ENCODE assay signal across 9 cellular contexts in the genomic region with DNA sequence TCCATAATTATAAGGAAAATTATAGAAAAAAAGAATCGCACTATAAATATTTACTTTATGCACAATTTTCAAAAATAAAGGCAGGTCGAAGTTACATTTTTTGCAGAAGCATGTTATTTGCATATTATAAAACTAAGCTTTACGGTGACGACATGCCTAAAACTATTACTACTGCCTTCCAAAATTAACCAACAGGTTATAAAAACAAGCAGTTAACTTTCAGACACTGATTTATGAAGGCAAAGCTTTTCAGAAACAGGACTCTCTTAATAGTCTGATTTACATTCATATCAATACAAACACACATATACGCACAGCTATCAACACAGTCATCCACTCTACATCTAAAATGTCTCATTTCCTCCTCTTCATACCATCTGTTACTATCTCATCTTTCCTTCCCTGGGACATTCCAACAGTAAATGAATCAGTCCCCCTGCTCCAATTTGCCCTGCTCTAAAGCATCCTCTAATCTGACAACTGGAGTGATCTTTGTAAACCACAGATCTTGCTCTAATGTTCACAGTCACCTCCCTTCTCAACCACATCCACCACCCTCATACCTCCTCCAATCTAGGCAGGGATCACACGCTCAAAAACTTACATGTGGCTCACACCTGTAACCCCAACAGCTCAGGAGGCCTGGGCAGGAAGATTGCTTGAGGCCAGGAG. TPM values are rescaled to one million over a fixed set of nuclear protein-coding genes. Genes with fewer than 3 reads are reported as not detected.
DNase-seq lines count a peak whose midpoint lies in the region; ATAC-seq and TF ChIP-seq lines count a peak whose summit lies in the region.
"Had no signal": no experiment of that assay in that cellular context is flagged by ENCODE, and none has a peak within 500 bp of the region (broad histone marks: within the 10 kb centered on the region; RNA-seq: fewer than 3 reads in every experiment).

No MANE protein-coding gene starts in this region.

- DNase-seq in mammary epithelial cell (peak; percentile 89), MCF 10A (ENCODE audit: unreplicated experiment) (no peak), NCI-H226 (peak; percentile 98), colonic mucosa (no peak)
- DNase-seq: body of pancreas had no signal

- H3K36me3 ChIP-seq in mammary epithelial cell (ENCODE audit: insufficient read depth, low read length) (no peaks in the 10 kb centered on the region), colonic mucosa (no peaks in the 10 kb centered on the region)

- TF ChIP-seq CTCF in mammary epithelial cell (conservative IDR thresholded peaks at IDR 0.05 in 1 of 2, IDR thresholded peaks at IDR 0.05 in 1 of 2; ENCODE audit: extremely low read depth in 1 of 2, insufficient read depth in 1 of 2, low read depth in 1 of 2, low read length in 2 of 2) (no peak), MCF 10A (IDR thresholded peaks at IDR 0.05; ENCODE audit: unreplicated experiment) (no peak), brain (conservative IDR thresholded peaks at IDR 0.05) (no peak), colonic mucosa (IDR thresholded peaks at IDR 0.05) (no peak)

- POLR2A ChIA-PET in MCF 10A (lab: Yijun Ruan, JAX): interaction anchor here (0.9 to 4.7 kb wide), 5 partner anchors 12 to 65 kb away, joined by 3 to 45 read pairs (median 3); partner anchors contain the start of gene FBXW11

- peaks cover 95% of the 10 kb centered on the region for H3K79me2 ChIP-seq in mammary epithelial cell (ENCODE audit: insufficient read depth, low read length)

- H3K4me2 ChIP-seq in mammary epithelial cell (ENCODE audit: insufficient read depth, low read depth, low read length): no peak overlapping the region

- no peak overlapping the region for H3K27ac ChIP-seq in mammary epithelial cell (ENCODE audit: insufficient read depth, low read depth, low read length)
- H3K27ac ChIP-seq in colonic mucosa: no peak overlapping the region
- H3K27ac ChIP-seq: body of pancreas had no signal

- dilution Hi-C loops in mammary epithelial cell (cut with HindIII; ENCODE audit: low sequenced_read_pairs): loop anchor here (5.0 kb wide), 2 partner anchors 63 to 67 kb away; no protein-coding TSS in a partner anchor

- H3K4me1 Mint-ChIP-seq in MCF 10A (ENCODE audit: insufficient read depth, unreplicated experiment) (peaks cover 14% of the 10 kb centered on the region), brain (peaks cover 30% of the 10 kb centered on the region)
- H3K4me1 Mint-ChIP-seq in stimulated activated naive CD8-positive, alpha-beta T cell treated with anti-CD3 and anti-CD28 coated beads, Interleukin-15, Interleukin-2, amounts not matched to agents 100 ng/mL and 50 ng/mL, for 24 hours (ENCODE audit: low read depth): peaks cover 73% of the 10 kb centered on the region

- H3K9ac ChIP-seq in mammary epithelial cell (ENCODE audit: insufficient read depth, low read length) (no peak overlapping the region), colonic mucosa (ENCODE audit: low read depth in 2 of 2, low read length in 2 of 2) (no peak overlapping the region)

- H3K36me3 Mint-ChIP-seq in MCF 10A (ENCODE audit: insufficient read depth, unreplicated experiment) (peaks cover 8% of the 10 kb centered on the region), brain (peaks cover 64% of the 10 kb centered on the region)
- H3K36me3 Mint-ChIP-seq in stimulated activated naive CD8-positive, alpha-beta T cell treated with anti-CD3 and anti-CD28 coated beads, Interleukin-15, Interleukin-2, amounts not matched to agents 100 ng/mL and 50 ng/mL, for 24 hours (ENCODE audit: low read depth): peaks cover 71% of the 10 kb centered on the region

- H3K27me3 ChIP-seq in mammary epithelial cell (ENCODE audit: insufficient read depth, low read length) (no peaks in the 10 kb centered on the region), colonic mucosa (no peaks in the 10 kb centered on the region)
- H3K27me3 ChIP-seq: body of pancreas had no signal

- 91% methylated on average over 6 of the region's 6 CpGs for WGBS in mammary epithelial cell (ENCODE audit: low coverage, missing lambda C conversion rate)

- H3K9me3 Mint-ChIP-seq in MCF 10A (ENCODE audit: unreplicated experiment) (no peaks in the 10 kb centered on the region), brain (peaks cover under 1 to 9% (median 8%) of the 10 kb centered on the region in 5 experiments)
- peaks cover 8% of the 10 kb centered on the region for H3K9me3 Mint-ChIP-seq in stimulated activated naive CD8-positive, alpha-beta T cell treated with anti-CD3 and anti-CD28 coated beads, Interleukin-15, Interleukin-2, amounts not matched to agents 100 ng/mL and 50 ng/mL, for 24 hours

- H3K27me3 Mint-ChIP-seq in MCF 10A (ENCODE audit: insufficient read depth, unreplicated experiment): no peaks in the 10 kb centered on the region
- no peaks in the 10 kb centered on the region for H3K27me3 Mint-ChIP-seq in brain
- no peaks in the 10 kb centered on the region for H3K27me3 Mint-ChIP-seq in stimulated activated naive CD8-positive, alpha-beta T cell treated with anti-CD3 and anti-CD28 coated beads, Interleukin-15, Interleukin-2, amounts not matched to agents 100 ng/mL and 50 ng/mL, for 24 hours

- H3K9me3 ChIP-seq in mammary epithelial cell (replicated peaks; ENCODE audit: insufficient read depth, low read length) (no peaks in the 10 kb centered on the region), colonic mucosa (no peaks in the 10 kb centered on the region)

- H3K4me1 ChIP-seq in mammary epithelial cell (ENCODE audit: insufficient read depth, low read length): peaks cover 11% of the 10 kb centered on the region
- no peaks in the 10 kb centered on the region for H3K4me1 ChIP-seq in colonic mucosa

- no TSS peak for BruUV-seq in mammary epithelial cell (replicated peaks; lab: Mats Ljungman, UMichigan)
- BruUV-seq in MCF 10A (replicated peaks; lab: Mats Ljungman, UMichigan): no TSS peak

- no peaks in the 10 kb centered on the region for H4K20me1 ChIP-seq in mammary epithelial cell (ENCODE audit: insufficient read depth, low read length)

- intact Hi-C loops in mammary epithelial cell (cut with micrococcal nuclease): loop anchor here (5.0 kb wide), 1 partner anchor 38 kb away; no protein-coding TSS in a partner anchor
- intact Hi-C loops in MCF 10A (cut with micrococcal nuclease): no loop called here
- intact Hi-C loops in colonic mucosa (cut with DNase I): no loop called here

- H2AFZ ChIP-seq in mammary epithelial cell (ENCODE audit: low read depth, low read length): no peak overlapping the region

- H3K4me3 ChIP-seq in mammary epithelial cell (replicated peaks in 1 of 3; ENCODE audit: insufficient read depth in 1 of 3, low read depth in 2 of 3, low read length in 3 of 3) (no peak overlapping the region), colonic mucosa (no peak overlapping the region)
- H3K4me3 ChIP-seq: body of pancreas had no signal

- H3K4me3 Mint-ChIP-seq in MCF 10A (ENCODE audit: unreplicated experiment) (no peak overlapping the region), brain (no peak overlapping the region)
- H3K4me3 Mint-ChIP-seq in stimulated activated naive CD8-positive, alpha-beta T cell treated with anti-CD3 and anti-CD28 coated beads, Interleukin-15, Interleukin-2, amounts not matched to agents 100 ng/mL and 50 ng/mL, for 24 hours: peak overlapping the region; percentile 4

- CTCF ChIA-PET in mammary epithelial cell (lab: Charles Lee; ENCODE audit: low non-redundant PET) (no interaction called here), MCF 10A (lab: Yijun Ruan, JAX) (interaction anchor here (0.6 to 1.7 kb wide), 11 partner anchors 8 to 78 kb away, joined by 3 to 7 read pairs (median 4); partner anchors contain the start of gene FBXW11)

- in situ Hi-C loops in mammary epithelial cell (cut with MboI; ENCODE audit: low sequenced_read_pairs in 2 of 2): no loop called here

- ATAC-seq in GM19397 (IDR thresholded peaks at IDR 0.05; ENCODE audit: unreplicated experiment) (no peak), HG02678 (IDR thresholded peaks at IDR 0.05; ENCODE audit: unreplicated experiment) (no peak)
- ATAC-seq: body of pancreas had no signal

- no peak overlapping the region for H3K27ac Mint-ChIP-seq in MCF 10A (ENCODE audit: low read depth, unreplicated experiment)
- H3K27ac Mint-ChIP-seq in brain: peak overlapping the region in 3 of 5 experiments; percentile 4 to 52 (median 37)
- peak overlapping the region; percentile 80 for H3K27ac Mint-ChIP-seq in stimulated activated naive CD8-positive, alpha-beta T cell treated with anti-CD3 and anti-CD28 coated beads, Interleukin-15, Interleukin-2, amounts not matched to agents 100 ng/mL and 50 ng/mL, for 24 hours

RNA-seq across cellular contexts. Expression of gene FBXW11, which starts 21.6 kb away (rescaled TPM):
- 10 to 100 TPM; 39.2 to 62.0 TPM for total RNA-seq in mammary epithelial cell
- polyA plus RNA-seq in mammary epithelial cell: 21.2 TPM
- polyA minus RNA-seq in mammary epithelial cell: 61.3 TPM
- total RNA-seq in MCF 10A (2022): 64.7 and 82.7 TPM in 2 replicates
- polyA plus RNA-seq in brain (ENCODE audit: insufficient read depth, low read depth, low replicate concordance): 49.0 TPM
- total RNA-seq in colonic mucosa: 10 to 100 TPM; 25.9 to 35.5 TPM

Comparison
In these comparisons a context has a peak if more than half of its experiments do, and no peak if none do; other contexts are left out.
1. DNase-seq: peak in mammary epithelial cell (single experiment) and NCI-H226 (single experiment); none in MCF 10A (single experiment) and colonic mucosa (single experiment).